ENCODE assay signal across 8 cellular contexts in the genomic region with DNA sequence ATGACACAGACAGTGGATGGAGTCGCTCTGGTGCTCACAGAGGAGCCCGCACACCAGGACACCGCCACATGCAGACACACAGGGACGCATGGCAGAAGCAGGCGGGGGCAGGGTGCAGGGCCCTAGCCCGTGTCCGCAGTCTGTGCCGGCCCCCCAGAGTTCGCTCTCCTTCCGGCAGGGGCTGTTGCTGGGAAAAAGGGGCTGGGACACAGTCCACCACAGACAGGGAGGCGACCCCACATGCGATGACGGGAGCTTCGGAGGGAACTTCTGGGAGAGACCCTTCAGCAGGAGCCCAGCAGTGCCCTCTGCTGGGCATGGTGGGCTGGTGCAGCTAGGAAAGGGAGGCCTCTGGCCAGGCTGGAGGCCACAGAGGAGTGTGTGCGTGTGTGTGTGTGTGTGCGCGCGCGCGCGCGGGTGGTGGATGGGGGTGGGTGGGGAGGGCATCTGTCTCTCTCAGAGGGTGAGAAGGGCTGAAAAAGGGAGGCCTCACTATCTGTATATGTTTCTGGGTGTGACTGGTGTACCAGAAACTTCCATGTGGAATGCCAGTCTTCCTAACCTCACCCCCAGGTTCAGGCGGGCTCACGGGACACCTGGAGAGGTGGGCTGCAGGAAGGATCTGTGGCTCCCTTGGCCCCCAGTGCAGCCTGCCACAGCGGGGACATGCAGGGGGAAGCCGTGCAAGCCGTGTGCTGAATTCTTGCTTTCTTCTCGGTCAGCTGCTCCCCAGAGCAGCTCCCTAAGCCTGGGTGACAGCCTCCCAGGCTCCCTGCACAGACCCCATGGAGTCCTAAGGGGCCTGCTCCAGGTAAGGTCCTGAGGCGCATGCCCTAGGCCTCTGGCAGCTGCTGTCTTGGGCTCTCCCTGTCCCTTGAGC.
DNase-seq lines count a peak whose midpoint lies in the region; ATAC-seq and TF ChIP-seq lines count a peak whose summit lies in the region.

No MANE protein-coding gene starts in this region.

- H3K4me1 ChIP-seq in OCI-LY7 (ENCODE audit: insufficient read depth, low read length, poor library complexity, severe bottlenecking), result no peaks in the 10 kb centered on the region

- no peak overlapping the region for H3K4me3 ChIP-seq in OCI-LY7 (ENCODE audit: low read depth, low read length, poor library complexity, severe bottlenecking)

- H3K27me3 Mint-ChIP-seq in activated T-cell treated with anti-CD3 and anti-CD28 coated beads, Interleukin-2, amount 50 U/mL, for 4 hours (ENCODE audit: low read depth), result no peaks in the 10 kb centered on the region
- H3K27me3 Mint-ChIP-seq in naive B cell, result peaks cover 19 to 37% (median 30%) of the 10 kb centered on the region in 3 donors

- H3K79me2 ChIP-seq in OCI-LY7 (ENCODE audit: insufficient read depth, low read depth, low read length), result no peaks in the 10 kb centered on the region

- CTCF ChIA-PET in OCI-LY7 (lab: Charles Lee; ENCODE audit: unreplicated experiment), result interaction anchor here (0.6 kb wide), 2 partner anchors 92 to 1602 kb away, joined by 3 read pairs; no protein-coding TSS in a partner anchor

- peak; percentile 75 for TF ChIP-seq CTCF in OCI-LY7 (conservative IDR thresholded peaks at IDR 0.05; ENCODE audit: low read length)

- POLR2A ChIA-PET in OCI-LY7 (lab: Charles Lee), result interaction anchor here (0.6 kb wide), 1 partner anchor 1167 kb away, joined by 3 read pairs; no protein-coding TSS in a partner anchor

- no peak overlapping the region; the same call in 1 of the 2 replicates for H3K4me2 ChIP-seq in OCI-LY7 (ENCODE audit: low read length)

- no peaks in the 10 kb centered on the region for H3K9me3 Mint-ChIP-seq in activated T-cell treated with anti-CD3 and anti-CD28 coated beads, Interleukin-2, amount 50 U/mL, for 4 hours
- H3K9me3 Mint-ChIP-seq in naive B cell, result no peaks in the 10 kb centered on the region

- H3K9me3 ChIP-seq in OCI-LY7 (ENCODE audit: low read length), result no peaks in the 10 kb centered on the region

- peaks cover 52% of the 10 kb centered on the region for H3K4me1 Mint-ChIP-seq in activated T-cell treated with anti-CD3 and anti-CD28 coated beads, Interleukin-2, amount 50 U/mL, for 4 hours (ENCODE audit: low read depth)
- H3K4me1 Mint-ChIP-seq in naive B cell, result peaks cover 4 to 13% (median 7%) of the 10 kb centered on the region in 3 donors

- ATAC-seq in activated T-cell treated with anti-CD3 and anti-CD28 coated beads, Interleukin-2, amount 50 U/mL, for 4 hours, result peak; percentile 75 to 80
- peak; percentile 64 to 76 for ATAC-seq in naive B cell (ENCODE audit: low read depth in 2 of 2)
- ATAC-seq in HG02571 (IDR thresholded peaks at IDR 0.05; ENCODE audit: unreplicated experiment), result no peak

- no peaks in the 10 kb centered on the region for H3K36me3 Mint-ChIP-seq in activated T-cell treated with anti-CD3 and anti-CD28 coated beads, Interleukin-2, amount 50 U/mL, for 4 hours (ENCODE audit: insufficient read depth)
- no peaks in the 10 kb centered on the region for H3K36me3 Mint-ChIP-seq in naive B cell

- H3K9me2 ChIP-seq in OCI-LY7 (ENCODE audit: insufficient read depth, low read length), result no peaks in the 10 kb centered on the region

- no peak overlapping the region for H2AFZ ChIP-seq in OCI-LY7 (ENCODE audit: low read length)

- H3K27ac ChIP-seq in OCI-LY7 (ENCODE audit: low read depth, low read length, poor library complexity, severe bottlenecking), result no peak overlapping the region

- H3K27ac Mint-ChIP-seq in naive B cell, result peak overlapping the region in 1 of 6 donors; percentile 79

- intact Hi-C loops in OCI-LY7 (cut with micrococcal nuclease; ENCODE audit: unreplicated experiment), result loop anchor here (1.0 to 5.0 kb wide), 2 partner anchors 94 to 423 kb away; no protein-coding TSS in a partner anchor

- peak; percentile 27 for DNase-seq in GF-D8 (lab: John Stamatoyannopoulos, UW)
- DNase-seq in HS-27A (ENCODE audit: low read depth), result peak; percentile 51
- peak; percentile 56 for DNase-seq in OCI-LY7 (ENCODE audit: low spot score)
- DNase-seq in activated T-cell treated with anti-CD3 and anti-CD28 coated beads, Interleukin-2, amount 50 U/mL, for 4 hours, result peak; percentile 58
- DNase-seq in fibroblast of gingiva (ENCODE audit: low read depth), result peak; percentile 44
- peak; percentile 44 for DNase-seq in naive B cell
- DNase-seq in stimulated activated CD8-positive, alpha-beta memory T cell treated with anti-CD3 and anti-CD28 coated beads, Interleukin-7, amount 100 ng/mL, for 4 hours (ENCODE audit: low read depth in 2 of 2), result peak; percentile 21 to 43

- no peaks in the 10 kb centered on the region for H4K20me1 ChIP-seq in OCI-LY7 (ENCODE audit: insufficient read depth, low read length)

- BruUV-seq in OCI-LY7 (replicated peaks; lab: Mats Ljungman, UMichigan), result no TSS peak

- H3K36me3 ChIP-seq in OCI-LY7 (ENCODE audit: insufficient read depth, low read length), result no peaks in the 10 kb centered on the region

- H3K4me3 Mint-ChIP-seq in activated T-cell treated with anti-CD3 and anti-CD28 coated beads, Interleukin-2, amount 50 U/mL, for 4 hours, result no peak overlapping the region
- peak overlapping the region in 7 of 8 donors; percentile 49 to 78 (median 70) for H3K4me3 Mint-ChIP-seq in naive B cell
